In the genomic region with DNA sequence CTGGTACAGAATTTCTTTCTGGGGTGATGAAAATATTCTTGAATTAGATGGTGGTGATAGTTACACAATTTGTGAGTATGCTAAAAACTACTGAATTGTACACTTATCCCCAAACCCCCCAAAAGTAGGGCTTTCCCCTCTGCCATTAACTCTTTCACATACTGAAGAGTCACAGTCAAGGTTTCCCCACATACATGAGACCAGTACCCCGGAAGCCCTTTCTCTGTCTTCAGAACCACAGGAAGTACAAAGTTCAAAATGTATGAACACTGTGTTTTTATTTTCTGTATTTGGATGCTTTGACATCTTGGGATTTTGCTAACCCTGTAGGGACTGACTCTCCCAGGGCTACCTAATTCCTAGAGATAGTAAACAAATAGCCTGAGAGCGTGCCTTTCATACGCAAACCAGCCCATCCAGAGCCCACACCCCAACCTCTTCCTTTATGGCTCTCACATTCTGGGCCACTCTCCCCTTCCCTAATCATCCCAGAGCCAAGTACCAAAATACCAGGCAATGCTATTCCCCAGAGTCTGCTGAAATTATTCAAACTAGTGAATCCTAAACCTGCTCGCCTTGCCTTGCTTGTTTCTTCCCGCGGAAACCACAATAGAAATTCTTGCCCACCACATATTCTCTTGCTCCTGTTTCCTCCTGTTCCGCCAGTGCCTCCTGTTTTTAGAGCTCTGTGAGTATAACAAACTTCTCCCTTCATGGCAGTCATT, we compare ENCODE assay signal across 18 cellular contexts.
DNase-seq lines count a peak whose midpoint lies in the region; ATAC-seq and TF ChIP-seq lines count a peak whose summit lies in the region.
"Had no signal": no experiment of that assay in that cellular context is flagged by ENCODE, and none has a peak within 500 bp of the region (broad histone marks: within the 10 kb centered on the region; RNA-seq: fewer than 3 reads in every experiment).

No MANE protein-coding gene starts in this region.

- no peak for TF ChIP-seq CTCF in natural killer cell (IDR thresholded peaks at IDR 0.05)

- no peaks in the 10 kb centered on the region for H3K27me3 ChIP-seq in CD8-positive, alpha-beta memory T cell (ENCODE audit: insufficient read depth, low read length, poor library complexity, severe bottlenecking)
- H3K27me3 ChIP-seq: cardiac muscle cell, ovary had no signal

- in situ Hi-C loops in KBM-7 (cut with MboI; ENCODE audit: low pct_unique_long_range_greater_than_20kb, low sequenced_read_pairs) (no loop called here), G401 (cut with HindIII; ENCODE audit: low sequenced_read_pairs) (no loop called here)

- H3K9me3 Mint-ChIP-seq in CD8-positive, alpha-beta memory T cell: peaks cover 0 to 3% (median 0%) of the 10 kb centered on the region in 5 donors
- H3K9me3 Mint-ChIP-seq in activated T-helper 1 cell treated with anti-CD3 and anti-CD28 coated beads, Interleukin-12 subunit alpha, Interleukin-12 subunit beta, Interleukin-2, Interleukin-4 antibody, amounts not matched to agents 30 ng/mL and 10 ng/mL and 1 ng/mL, durations not matched to agents 14 hours and 24 hours and 36 hours: peaks cover 23% of the 10 kb centered on the region
- H3K9me3 Mint-ChIP-seq in natural killer cell: peaks cover 2 to 3% of the 10 kb centered on the region in 2 donors

- H3K27ac ChIP-seq in CD8-positive, alpha-beta memory T cell (ENCODE audit: low read depth, low read length): no peak overlapping the region
- H3K27ac ChIP-seq: cardiac muscle cell, HL-60, ovary had no signal

- no peaks in the 10 kb centered on the region for H3K9me3 ChIP-seq in CD8-positive, alpha-beta memory T cell (ENCODE audit: low read length)
- H3K9me3 ChIP-seq: ovary, SK-N-SH had no signal

- peak overlapping the region; percentile 16 for H3K4me3 ChIP-seq in CD8-positive, alpha-beta memory T cell (ENCODE audit: low read length)
- H3K4me3 ChIP-seq: cardiac muscle cell, ovary had no signal

- no peaks in the 10 kb centered on the region for H3K27me3 Mint-ChIP-seq in CD8-positive, alpha-beta memory T cell
- no peaks in the 10 kb centered on the region for H3K27me3 Mint-ChIP-seq in activated T-helper 1 cell treated with anti-CD3 and anti-CD28 coated beads, Interleukin-12 subunit alpha, Interleukin-12 subunit beta, Interleukin-2, Interleukin-4 antibody, amounts not matched to agents 30 ng/mL and 10 ng/mL and 1 ng/mL, durations not matched to agents 14 hours and 24 hours and 36 hours (ENCODE audit: insufficient read depth)
- no peaks in the 10 kb centered on the region for H3K27me3 Mint-ChIP-seq in natural killer cell (ENCODE audit: low read depth in 2 of 2)

- POLR2A ChIA-PET in CD8-positive, alpha-beta memory T cell (lab: Charles Lee): no interaction called here

- H3K4me1 ChIP-seq in CD8-positive, alpha-beta memory T cell (ENCODE audit: insufficient read depth, low read length): peaks cover 22% of the 10 kb centered on the region

- intact Hi-C loops in activated T-helper 1 cell treated with anti-CD3 and anti-CD28 coated beads, Interleukin-12 subunit alpha, Interleukin-12 subunit beta, Interleukin-2, Interleukin-4 antibody, amounts not matched to agents 30 ng/mL and 10 ng/mL and 1 ng/mL, durations not matched to agents 14 hours and 24 hours and 36 hours (cut with micrococcal nuclease): loop anchor here (1.0 kb wide), 1 partner anchor 9 kb away; no protein-coding TSS in a partner anchor
- intact Hi-C loops in natural killer cell (cut with micrococcal nuclease): no loop called here

- DNase-seq in CD8-positive, alpha-beta memory T cell: no peak
- DNase-seq in KBM-7 (peak; percentile 53), natural killer cell (no peak), G401 (ENCODE audit: low spot score) (no peak), NCI-H748 (lab: John Stamatoyannopoulos, UW; ENCODE audit: unreplicated experiment) (no peak)
- no peak for DNase-seq in activated T-helper 1 cell treated with anti-CD3 and anti-CD28 coated beads, Interleukin-12 subunit alpha, Interleukin-12 subunit beta, Interleukin-2, Interleukin-4 antibody, amounts not matched to agents 30 ng/mL and 10 ng/mL and 1 ng/mL, durations not matched to agents 14 hours and 24 hours and 36 hours (ENCODE audit: low spot score)
- DNase-seq: DMS153, KG1, left ventricle myocardium superior, NCI-H1105 treated with DMSO at 0.1 percent for 48 hours, NCI-H2171, NCI-H774, ovary, SK-N-SH had no signal

- H3K4me3 Mint-ChIP-seq in CD8-positive, alpha-beta memory T cell: peak overlapping the region in 5 of 7 donors; percentile 60 to 74 (median 66)
- peak overlapping the region; percentile 63 for H3K4me3 Mint-ChIP-seq in activated T-helper 1 cell treated with anti-CD3 and anti-CD28 coated beads, Interleukin-12 subunit alpha, Interleukin-12 subunit beta, Interleukin-2, Interleukin-4 antibody, amounts not matched to agents 30 ng/mL and 10 ng/mL and 1 ng/mL, durations not matched to agents 14 hours and 24 hours and 36 hours
- peak overlapping the region; percentile 85 for H3K4me3 Mint-ChIP-seq in natural killer cell

- H3K36me3 Mint-ChIP-seq in CD8-positive, alpha-beta memory T cell: peaks cover 0 to 19% (median 6%) of the 10 kb centered on the region in 3 donors
- H3K36me3 Mint-ChIP-seq in activated T-helper 1 cell treated with anti-CD3 and anti-CD28 coated beads, Interleukin-12 subunit alpha, Interleukin-12 subunit beta, Interleukin-2, Interleukin-4 antibody, amounts not matched to agents 30 ng/mL and 10 ng/mL and 1 ng/mL, durations not matched to agents 14 hours and 24 hours and 36 hours (ENCODE audit: low read depth): peaks cover 11% of the 10 kb centered on the region
- no peaks in the 10 kb centered on the region for H3K36me3 Mint-ChIP-seq in natural killer cell

- H3K36me3 ChIP-seq in CD8-positive, alpha-beta memory T cell (ENCODE audit: insufficient read depth, low read length): no peaks in the 10 kb centered on the region
- H3K36me3 ChIP-seq: cardiac muscle cell, ovary had no signal

- H3K4me1 Mint-ChIP-seq in CD8-positive, alpha-beta memory T cell: peaks cover 44 to 77% (median 69%) of the 10 kb centered on the region in 3 donors
- peaks cover 58% of the 10 kb centered on the region for H3K4me1 Mint-ChIP-seq in activated T-helper 1 cell treated with anti-CD3 and anti-CD28 coated beads, Interleukin-12 subunit alpha, Interleukin-12 subunit beta, Interleukin-2, Interleukin-4 antibody, amounts not matched to agents 30 ng/mL and 10 ng/mL and 1 ng/mL, durations not matched to agents 14 hours and 24 hours and 36 hours (ENCODE audit: low read depth)
- peaks cover 37 to 48% of the 10 kb centered on the region in 2 donors for H3K4me1 Mint-ChIP-seq in natural killer cell

- CTCF ChIA-PET in CD8-positive, alpha-beta memory T cell (lab: Charles Lee): no interaction called here

- ATAC-seq in natural killer cell: peak in 1 of 3 donors; percentile 8
- no peak for ATAC-seq in HG03175 (IDR thresholded peaks at IDR 0.05; ENCODE audit: unreplicated experiment)
- ATAC-seq: left ventricle myocardium superior, Panc1 had no signal

- peak overlapping the region in 6 of 8 donors; percentile 24 to 81 (median 64) for H3K27ac Mint-ChIP-seq in CD8-positive, alpha-beta memory T cell
- peak overlapping the region; percentile 91 for H3K27ac Mint-ChIP-seq in activated T-helper 1 cell treated with anti-CD3 and anti-CD28 coated beads, Interleukin-12 subunit alpha, Interleukin-12 subunit beta, Interleukin-2, Interleukin-4 antibody, amounts not matched to agents 30 ng/mL and 10 ng/mL and 1 ng/mL, durations not matched to agents 14 hours and 24 hours and 36 hours
- peak overlapping the region; percentile 72 to 81 for H3K27ac Mint-ChIP-seq in natural killer cell
